In the genomic region with DNA sequence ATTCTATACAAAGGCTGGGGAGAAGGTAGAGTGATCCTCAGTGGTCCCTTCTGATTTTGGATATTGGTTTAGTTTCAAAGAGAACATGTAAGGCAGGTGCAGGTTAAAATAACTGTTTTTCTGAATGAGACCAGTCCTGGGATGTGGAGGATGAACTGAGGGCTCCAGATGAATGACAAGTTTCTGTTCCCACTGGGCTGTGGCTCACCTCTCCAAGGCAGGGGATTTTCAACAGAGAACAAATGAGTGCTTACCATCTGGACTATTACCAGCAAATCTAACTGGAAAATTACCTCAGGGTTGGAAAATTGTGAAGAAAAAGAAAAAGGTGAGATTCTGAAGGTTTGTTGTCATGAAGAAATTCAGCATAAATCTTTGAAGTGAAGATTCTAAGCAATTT, we compare ENCODE assay signal across 33 cellular contexts. TPM values are rescaled to one million over a fixed set of nuclear protein-coding genes. Genes with fewer than 3 reads are reported as not detected.
"Had no signal": no experiment of that assay in that cellular context is flagged by ENCODE, and none has a peak within 500 bp of the region (broad histone marks: within the 10 kb centered on the region; RNA-seq: fewer than 3 reads in every experiment).

No MANE protein-coding gene starts in this region.

- DNase-seq: activated CD4-positive, alpha-beta T cell treated with anti-CD3 and anti-CD28 coated beads for 1 hour; activated CD4-positive, alpha-beta T cell treated with anti-CD3 and anti-CD28 coated beads, Interleukin-2, amount 10 ng/mL, durations not matched to agents 7 days and 5 days; activated CD8-positive, alpha-beta memory T cell treated with anti-CD3 and anti-CD28 coated beads, Interleukin-2, amount 10 ng/mL, durations not matched to agents 7 days and 5 days; activated CD8-positive, alpha-beta T cell treated with anti-CD3 and anti-CD28 coated beads for 36 hours; activated T-cell treated with anti-CD3 and anti-CD28 coated beads, Interleukin-2, amount 50 U/mL, for 48 hours; anterior cingulate cortex; cerebellar nuclear complex; colonic mucosa; dorsolateral prefrontal cortex; effector memory CD4-positive, alpha-beta T cell; glutamatergic neuron; left ventricle myocardium inferior; naive thymus-derived CD4-positive, alpha-beta T cell; occipital lobe; psoas muscle; sigmoid colon; stimulated activated CD4-positive, alpha-beta T cell treated with anti-CD3 and anti-CD28 coated beads, Interleukin-1b, Interleukin-23, amount 100 ng/mL, for 48 hours; stimulated activated CD4-positive, alpha-beta T cell treated with anti-CD3 and anti-CD28 coated beads, Interleukin-4, amount 100 ng/mL, for 4 hours; stimulated activated CD8-positive, alpha-beta memory T cell treated with anti-CD3 and anti-CD28 coated beads, Interleukin-4, amount 100 ng/mL, for 48 hours; stomach; thyroid gland; upper lobe of left lung had no signal

- H3K36me3 ChIP-seq: colonic mucosa, left ventricle myocardium inferior, sigmoid colon, stomach, thyroid gland, upper lobe of left lung, vagina had no signal

- H3K36me3 Mint-ChIP-seq: activated CD8-positive, alpha-beta memory T cell treated with anti-CD3 and anti-CD28 coated beads, Interleukin-2, amount 10 ng/mL, durations not matched to agents 7 days and 5 days; activated naive CD4-positive, alpha-beta T cell treated with anti-CD3 and anti-CD28 coated beads, Interleukin-2, amount 50 U/mL, for 24 hours; naive thymus-derived CD4-positive, alpha-beta T cell; stimulated activated memory B cell treated with anti-CD40 and anti-IgM and Interleukin-4, amounts not matched to agents 10 μg/mL and 1 μg/mL and 100 μg/mL, for 72 hours had no signal

- H3K9me3 ChIP-seq: colonic mucosa, left ventricle myocardium inferior, psoas muscle, sigmoid colon, stomach, thyroid gland, upper lobe of left lung, vagina had no signal

- H3K27me3 Mint-ChIP-seq: activated CD8-positive, alpha-beta T cell treated with anti-CD3 and anti-CD28 coated beads for 36 hours; activated naive CD4-positive, alpha-beta T cell treated with anti-CD3 and anti-CD28 coated beads, Interleukin-2, amount 50 U/mL, for 24 hours; stimulated activated memory B cell treated with anti-CD40 and anti-IgM and Interleukin-4, amounts not matched to agents 10 μg/mL and 1 μg/mL and 100 μg/mL, for 72 hours had no signal

- H3K27ac Mint-ChIP-seq: activated CD4-positive, alpha-beta T cell treated with anti-CD3 and anti-CD28 coated beads, Interleukin-2, amount 10 ng/mL, durations not matched to agents 7 days and 5 days; activated CD8-positive, alpha-beta memory T cell treated with anti-CD3 and anti-CD28 coated beads, Interleukin-2, amount 10 ng/mL, durations not matched to agents 7 days and 5 days; activated CD8-positive, alpha-beta T cell treated with anti-CD3 and anti-CD28 coated beads for 36 hours; activated naive CD4-positive, alpha-beta T cell treated with anti-CD3 and anti-CD28 coated beads, Interleukin-2, amount 50 U/mL, for 24 hours; activated T-helper 2 cell treated with anti-CD3 and anti-CD28 coated beads, Interferon-gamma antibody, Interleukin-2, Interleukin-4, amounts not matched to agents 10 μg/mL and 5 μg/mL and 100 μg/mL, durations not matched to agents 14 hours and 24 hours and 36 hours; stimulated activated memory B cell treated with anti-CD40 and anti-IgM and Interleukin-4, amounts not matched to agents 10 μg/mL and 1 μg/mL and 100 μg/mL, for 72 hours had no signal

- H3K27me3 ChIP-seq: colonic mucosa, dorsolateral prefrontal cortex, sigmoid colon, stomach, thyroid gland, upper lobe of left lung, vagina had no signal

- FAIRE-seq: bronchial epithelial cell, frontal cortex, islet of Langerhans had no signal

- H3K4me3 ChIP-seq: colonic mucosa, dorsolateral prefrontal cortex, left ventricle myocardium inferior, psoas muscle, sigmoid colon, smooth muscle cell, stomach, thyroid gland, upper lobe of left lung, vagina had no signal

- H3K9me3 Mint-ChIP-seq: activated CD4-positive, alpha-beta T cell treated with anti-CD3 and anti-CD28 coated beads, Interleukin-2, amount 10 ng/mL, durations not matched to agents 7 days and 5 days; activated CD8-positive, alpha-beta T cell treated with anti-CD3 and anti-CD28 coated beads for 36 hours; activated naive CD4-positive, alpha-beta T cell treated with anti-CD3 and anti-CD28 coated beads, Interleukin-2, amount 50 U/mL, for 24 hours; activated T-helper 2 cell treated with anti-CD3 and anti-CD28 coated beads, Interferon-gamma antibody, Interleukin-2, Interleukin-4, amounts not matched to agents 10 μg/mL and 5 μg/mL and 100 μg/mL, durations not matched to agents 14 hours and 24 hours and 36 hours; naive thymus-derived CD4-positive, alpha-beta T cell; neural crest cell; stimulated activated memory B cell treated with anti-CD40 and anti-IgM and Interleukin-4, amounts not matched to agents 10 μg/mL and 1 μg/mL and 100 μg/mL, for 72 hours had no signal

- H3K4me1 Mint-ChIP-seq: activated CD4-positive, alpha-beta T cell treated with anti-CD3 and anti-CD28 coated beads, Interleukin-2, amount 10 ng/mL, durations not matched to agents 7 days and 5 days; activated CD8-positive, alpha-beta memory T cell treated with anti-CD3 and anti-CD28 coated beads, Interleukin-2, amount 10 ng/mL, durations not matched to agents 7 days and 5 days; activated naive CD4-positive, alpha-beta T cell treated with anti-CD3 and anti-CD28 coated beads, Interleukin-2, amount 50 U/mL, for 24 hours; naive thymus-derived CD4-positive, alpha-beta T cell; neural crest cell had no signal

- H3K27ac ChIP-seq: colonic mucosa, dorsolateral prefrontal cortex, left ventricle myocardium inferior, parathyroid adenoma, psoas muscle, sigmoid colon, stomach, thyroid gland, upper lobe of left lung, vagina had no signal

- H3K4me3 Mint-ChIP-seq: activated CD4-positive, alpha-beta T cell treated with anti-CD3 and anti-CD28 coated beads, Interleukin-2, amount 10 ng/mL, durations not matched to agents 7 days and 5 days; activated CD8-positive, alpha-beta memory T cell treated with anti-CD3 and anti-CD28 coated beads, Interleukin-2, amount 10 ng/mL, durations not matched to agents 7 days and 5 days; activated CD8-positive, alpha-beta T cell treated with anti-CD3 and anti-CD28 coated beads for 36 hours; activated naive CD4-positive, alpha-beta T cell treated with anti-CD3 and anti-CD28 coated beads, Interleukin-2, amount 50 U/mL, for 24 hours; naive thymus-derived CD4-positive, alpha-beta T cell; neural crest cell; stimulated activated memory B cell treated with anti-CD40 and anti-IgM and Interleukin-4, amounts not matched to agents 10 μg/mL and 1 μg/mL and 100 μg/mL, for 72 hours had no signal

- ATAC-seq: activated CD8-positive, alpha-beta memory T cell treated with anti-CD3 and anti-CD28 coated beads, Interleukin-2, amount 10 ng/mL, durations not matched to agents 7 days and 5 days; activated CD8-positive, alpha-beta T cell treated with anti-CD3 and anti-CD28 coated beads for 36 hours; naive thymus-derived CD4-positive, alpha-beta T cell; psoas muscle; stimulated activated memory B cell treated with anti-CD40 and anti-IgM and Interleukin-4, amounts not matched to agents 10 μg/mL and 1 μg/mL and 100 μg/mL, for 72 hours had no signal

- H3K4me1 ChIP-seq: colonic mucosa, left ventricle myocardium inferior, parathyroid adenoma, psoas muscle, sigmoid colon, stomach, thyroid gland, upper lobe of left lung, vagina had no signal

RNA-seq across cellular contexts. Expression of a gene that starts 8.0 kb away (rescaled TPM):
- total RNA-seq: activated CD4-positive, alpha-beta T cell treated with anti-CD3 and anti-CD28 coated beads, Interleukin-2, amount 10 ng/mL, durations not matched to agents 7 days and 5 days; activated CD8-positive, alpha-beta memory T cell treated with anti-CD3 and anti-CD28 coated beads, Interleukin-2, amount 10 ng/mL, durations not matched to agents 7 days and 5 days; activated CD8-positive, alpha-beta T cell treated with anti-CD3 and anti-CD28 coated beads for 36 hours; activated T-helper 2 cell treated with anti-CD3 and anti-CD28 coated beads, Interferon-gamma antibody, Interleukin-2, Interleukin-4, amounts not matched to agents 10 μg/mL and 5 μg/mL and 100 μg/mL, durations not matched to agents 14 hours and 24 hours and 36 hours; lung microvascular endothelial cell had no signal
- polyA plus RNA-seq: naive thymus-derived CD4-positive, alpha-beta T cell had no signal
